7 cellular contexts compared by ENCODE assay signal in the genomic region with DNA sequence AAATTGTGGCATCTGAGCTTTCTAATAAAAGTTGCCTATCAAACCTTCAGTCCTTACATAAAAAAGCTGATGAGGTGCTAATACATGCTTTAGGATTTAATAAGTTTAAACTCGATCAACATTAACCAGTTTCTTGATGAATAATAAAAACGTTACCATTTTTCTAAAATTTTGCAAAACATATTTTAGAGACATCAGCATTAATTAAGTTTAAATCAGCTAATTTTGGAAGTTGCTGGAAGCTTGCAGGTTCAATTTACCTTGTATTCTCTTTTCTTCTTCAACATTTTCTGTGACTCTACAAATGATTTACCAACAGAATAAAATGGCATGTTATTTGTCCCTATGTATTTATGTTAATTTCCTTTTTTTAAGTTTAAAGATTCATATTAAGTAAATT.
"Had no signal": no experiment of that assay in that cellular context is flagged by ENCODE, and none has a peak within 500 bp of the region (broad histone marks: within the 10 kb centered on the region; RNA-seq: fewer than 3 reads in every experiment).

No MANE protein-coding gene starts in this region.

- DNase-seq: IMR-90, KBM-7, KG1 had no signal

- H3K27ac ChIP-seq: HL-60, KMS-11 had no signal

- H3K4me3 ChIP-seq: K562 had no signal

- H3K9ac ChIP-seq: KMS-11 had no signal

- ATAC-seq: K562 had no signal

- H3K4me2 ChIP-seq: KMS-11 had no signal

- FAIRE-seq: HTR-8/SVneo, K562 had no signal
